Comparison of ENCODE assay signal across 1 cellular context in genomic region chr5:140250386-140250785, GRCh38.
TF ChIP-seq lines count a peak whose summit lies in the region.

No MANE protein-coding gene starts in this region.

TF ChIP-seq in endothelial cell of umbilical vein, 7 proteins besides CTCF, POLR2A, EP300 and RAD21:
- TF ChIP-seq MYC (IDR thresholded peaks at IDR 0.05; ENCODE audit: low read depth, low read length): no peak
- no peak for TF ChIP-seq EZH2 (IDR thresholded peaks at IDR 0.05; ENCODE audit: borderline replicate concordance, low read depth, low read length, severe bottlenecking)
- no peak for TF ChIP-seq MAX (IDR thresholded peaks at IDR 0.05; ENCODE audit: insufficient read depth, insufficient read length)
- TF ChIP-seq GATA2 (IDR thresholded peaks at IDR 0.05; ENCODE audit: insufficient read depth, insufficient read length, low read depth, low read length): no peak
- TF ChIP-seq FOS (IDR thresholded peaks at IDR 0.05; ENCODE audit: borderline replicate concordance, insufficient read depth, low read length): no peak
